In genomic region chr12:2183556-2184541, GRCh38 we compare ENCODE assay signal across 9 cellular contexts.
DNase-seq lines count a peak whose midpoint lies in the region; ATAC-seq and TF ChIP-seq lines count a peak whose summit lies in the region.
"Had no signal": no experiment of that assay in that cellular context is flagged by ENCODE, and none has a peak within 500 bp of the region (broad histone marks: within the 10 kb centered on the region; RNA-seq: fewer than 3 reads in every experiment).

No MANE protein-coding gene starts in this region.

- H3K9ac ChIP-seq in HCT116 (ENCODE audit: low read length): no peak overlapping the region

- H3K4me3 ChIP-seq in HCT116 (replicated peaks in 1 of 2; ENCODE audit: low read depth in 1 of 2, low read length in 2 of 2): no peak overlapping the region
- no peak overlapping the region for H3K4me3 ChIP-seq in upper lobe of right lung
- H3K4me3 ChIP-seq: SJSA1 had no signal

- no peaks in the 10 kb centered on the region for H4K20me1 ChIP-seq in HCT116 (ENCODE audit: insufficient read depth)

- CTCF ChIA-PET in HCT116 (lab: Charles Lee): no interaction called here

- H3K4me1 ChIP-seq in HCT116 (ENCODE audit: control insufficient read depth in 1 of 2, insufficient read depth in 2 of 2, low read length in 2 of 2) (peaks cover 4 to 24% of the 10 kb centered on the region in 2 experiments; a peak in 3 of 4 replicates), upper lobe of right lung (peaks cover 33% of the 10 kb centered on the region)

- RAD21 ChIA-PET in HCT116 (lab: Charles Lee; ENCODE audit: low non-redundant PET in 1 of 2, low total read pairs in 2 of 2, uncharacterized antibody in 2 of 2, unreplicated experiment in 2 of 2): interaction anchor here in 1 of 2 experiments (0.5 kb wide), 1 partner anchor 120 kb away, joined by 3 read pairs; no protein-coding TSS in a partner anchor

- H3K27ac ChIP-seq in HCT116 (ENCODE audit: low read depth, low read length): no peak overlapping the region
- no peak overlapping the region for H3K27ac ChIP-seq in upper lobe of right lung
- H3K27ac ChIP-seq: SJSA1 had no signal

- H3K9me3 ChIP-seq in HCT116 (ENCODE audit: control insufficient read depth in 1 of 2, insufficient read depth in 1 of 2, low read depth in 1 of 2, low read length in 2 of 2) (no peaks in the 10 kb centered on the region), upper lobe of right lung (no peaks in the 10 kb centered on the region)
- H3K9me3 ChIP-seq: SJSA1 had no signal

- BruUV-seq in HCT116 (replicated peaks; lab: Mats Ljungman, UMichigan): no TSS peak

- H2AFZ ChIP-seq in HCT116 (ENCODE audit: low read depth, low read length, poor library complexity, severe bottlenecking): peak overlapping the region; percentile 59

- no peaks in the 10 kb centered on the region for H3K36me3 ChIP-seq in HCT116 (ENCODE audit: control insufficient read depth in 1 of 2, insufficient read depth in 2 of 2, low read length in 2 of 2)
- no peaks in the 10 kb centered on the region for H3K36me3 ChIP-seq in upper lobe of right lung

- intact Hi-C loops in HCT116 (cut with micrococcal nuclease) (no loop called here), upper lobe of right lung (cut with DNase I) (no loop called here)

- peak; percentile 33; the same call in 1 of the 2 replicates for TF ChIP-seq RAD21 in HCT116 (IDR thresholded peaks at IDR 0.05; ENCODE audit: low read depth)

- H3K79me2 ChIP-seq in HCT116 (ENCODE audit: insufficient read depth, low read length): no peaks in the 10 kb centered on the region

- no peak for DNase-seq in HCT116 (ENCODE audit: low read depth, low spot score)
- peak; percentile 66 for DNase-seq in astrocyte of the hippocampus (ENCODE audit: low read depth, low spot score)
- DNase-seq in iPS-NIHi7 (ENCODE audit: extremely low spot score): peak; percentile 55
- DNase-seq in superior temporal gyrus (ENCODE audit: extremely low spot score): peak; percentile 26
- no peak for DNase-seq in central memory CD4-positive, alpha-beta T cell
- DNase-seq in CD1c-positive myeloid dendritic cell (ENCODE audit: extremely low spot score): no peak
- no peak for DNase-seq in upper lobe of right lung

- peak overlapping the region; percentile 32 for H3K4me2 ChIP-seq in HCT116 (ENCODE audit: low read length)

- no peaks in the 10 kb centered on the region for H3K9me2 ChIP-seq in HCT116 (ENCODE audit: insufficient read depth)

- H3K27me3 ChIP-seq in HCT116 (ENCODE audit: insufficient read depth, low read length): no peaks in the 10 kb centered on the region
- no peaks in the 10 kb centered on the region for H3K27me3 ChIP-seq in upper lobe of right lung
- H3K27me3 ChIP-seq: SJSA1 had no signal

- ATAC-seq in HCT116: peak; percentile 72
- ATAC-seq in HG03159 (IDR thresholded peaks at IDR 0.05; ENCODE audit: unreplicated experiment): no peak
- no peak for ATAC-seq in upper lobe of right lung

- no peak for TF ChIP-seq POLR2A in HCT116 (IDR thresholded peaks at IDR 0.05; ENCODE audit: borderline replicate concordance, extremely low read depth, insufficient read depth, insufficient read length)

- TF ChIP-seq CTCF in HCT116 (IDR thresholded peaks at IDR 0.05 in 2 of 3, conservative IDR thresholded peaks at IDR 0.05 in 1 of 3; ENCODE audit: borderline replicate concordance in 1 of 3, insufficient read depth in 1 of 3, low read depth in 2 of 3, low read length in 2 of 3) (0 out of 6 replicates have a peak, but pooled peaks of 2 of the 3 experiments have one; percentile 12 to 22), upper lobe of right lung (IDR thresholded peaks at IDR 0.05) (no peak)

- POLR2A ChIA-PET in HCT116 (lab: Charles Lee): no interaction called here

TF ChIP-seq in HCT116, 20 proteins besides CTCF, POLR2A, EP300 and RAD21:
- TF ChIP-seq, protein P1, sequence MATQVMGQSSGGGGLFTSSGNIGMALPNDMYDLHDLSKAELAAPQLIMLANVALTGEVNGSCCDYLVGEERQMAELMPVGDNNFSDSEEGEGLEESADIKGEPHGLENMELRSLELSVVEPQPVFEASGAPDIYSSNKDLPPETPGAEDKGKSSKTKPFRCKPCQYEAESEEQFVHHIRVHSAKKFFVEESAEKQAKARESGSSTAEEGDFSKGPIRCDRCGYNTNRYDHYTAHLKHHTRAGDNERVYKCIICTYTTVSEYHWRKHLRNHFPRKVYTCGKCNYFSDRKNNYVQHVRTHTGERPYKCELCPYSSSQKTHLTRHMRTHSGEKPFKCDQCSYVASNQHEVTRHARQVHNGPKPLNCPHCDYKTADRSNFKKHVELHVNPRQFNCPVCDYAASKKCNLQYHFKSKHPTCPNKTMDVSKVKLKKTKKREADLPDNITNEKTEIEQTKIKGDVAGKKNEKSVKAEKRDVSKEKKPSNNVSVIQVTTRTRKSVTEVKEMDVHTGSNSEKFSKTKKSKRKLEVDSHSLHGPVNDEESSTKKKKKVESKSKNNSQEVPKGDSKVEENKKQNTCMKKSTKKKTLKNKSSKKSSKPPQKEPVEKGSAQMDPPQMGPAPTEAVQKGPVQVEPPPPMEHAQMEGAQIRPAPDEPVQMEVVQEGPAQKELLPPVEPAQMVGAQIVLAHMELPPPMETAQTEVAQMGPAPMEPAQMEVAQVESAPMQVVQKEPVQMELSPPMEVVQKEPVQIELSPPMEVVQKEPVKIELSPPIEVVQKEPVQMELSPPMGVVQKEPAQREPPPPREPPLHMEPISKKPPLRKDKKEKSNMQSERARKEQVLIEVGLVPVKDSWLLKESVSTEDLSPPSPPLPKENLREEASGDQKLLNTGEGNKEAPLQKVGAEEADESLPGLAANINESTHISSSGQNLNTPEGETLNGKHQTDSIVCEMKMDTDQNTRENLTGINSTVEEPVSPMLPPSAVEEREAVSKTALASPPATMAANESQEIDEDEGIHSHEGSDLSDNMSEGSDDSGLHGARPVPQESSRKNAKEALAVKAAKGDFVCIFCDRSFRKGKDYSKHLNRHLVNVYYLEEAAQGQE (IDR thresholded peaks at IDR 0.05; ENCODE audit: low read depth): no peak

Comparison
In these comparisons a context has a peak if more than half of its experiments do, and no peak if none do; other contexts are left out.
1. DNase-seq: peak in astrocyte of the hippocampus (single experiment), iPS-NIHi7 (single experiment) and superior temporal gyrus (single experiment); none in HCT116 (single experiment), central memory CD4-positive, alpha-beta T cell (single experiment), CD1c-positive myeloid dendritic cell (single experiment) and upper lobe of right lung (single experiment).